Comparison of ENCODE assay signal across 1 cellular context in genomic region chr6:42369568-42369967, GRCh38.
TF ChIP-seq lines count a peak whose summit lies in the region.

No MANE protein-coding gene starts in this region.

TF ChIP-seq in K562, 482 proteins besides CTCF, POLR2A, EP300 and RAD21 (continued from another document):
- TF ChIP-seq NKRF (IDR thresholded peaks at IDR 0.05; ENCODE audit: borderline replicate concordance), result no peak
- no peak for TF ChIP-seq GTF2A2 (tag; IDR thresholded peaks at IDR 0.05)
- TF ChIP-seq HDAC2 (IDR thresholded peaks at IDR 0.05), result no peak
- no peak for TF ChIP-seq CBFA2T3 (IDR thresholded peaks at IDR 0.05)
- TF ChIP-seq HCFC1 (IDR thresholded peaks at IDR 0.05; ENCODE audit: low read depth, low read length), result no peak
- no peak for TF ChIP-seq PRMT5 (CRISPR knock-in tag; IDR thresholded peaks at IDR 0.05)
- TF ChIP-seq NFRKB (IDR thresholded peaks at IDR 0.05; ENCODE audit: low read depth), result no peak
- no peak for TF ChIP-seq ZNF263 (CRISPR knock-in tag; IDR thresholded peaks at IDR 0.05; ENCODE audit: borderline replicate concordance)
- no peak for TF ChIP-seq RAD51 (IDR thresholded peaks at IDR 0.05; ENCODE audit: borderline replicate concordance, low read depth)
- peak; percentile 86 for TF ChIP-seq SMARCA5 (IDR thresholded peaks at IDR 0.05)
- TF ChIP-seq SMAD1 (IDR thresholded peaks at IDR 0.05; ENCODE audit: low read depth, low read length, partially characterized antibody), result no peak
- no peak for TF ChIP-seq MBD2 (IDR thresholded peaks at IDR 0.05; ENCODE audit: borderline replicate concordance, low read depth)
- no peak for TF ChIP-seq ARID1B (IDR thresholded peaks at IDR 0.05)
- no peak for TF ChIP-seq SOX6 (IDR thresholded peaks at IDR 0.05)
- TF ChIP-seq CREB3 (tag; conservative IDR thresholded peaks at IDR 0.05; ENCODE audit: low read depth), result no peak
- no peak for TF ChIP-seq CXXC5 (CRISPR knock-in tag; IDR thresholded peaks at IDR 0.05)
- no peak for TF ChIP-seq DNMT1 (IDR thresholded peaks at IDR 0.05)
- no peak for TF ChIP-seq RFX1 (IDR thresholded peaks at IDR 0.05)
- no peak for TF ChIP-seq ELK1 (CRISPR knock-in tag; IDR thresholded peaks at IDR 0.05)
- TF ChIP-seq ZNF239 (CRISPR knock-in tag; IDR thresholded peaks at IDR 0.05), result no peak
- TF ChIP-seq POLR2AphosphoS5 (IDR thresholded peaks at IDR 0.05; ENCODE audit: control insufficient read depth, insufficient read depth, low read depth, low read length), result no peak
- TF ChIP-seq HNRNPUL1 (IDR thresholded peaks at IDR 0.05; ENCODE audit: low read length), result no peak
- TF ChIP-seq COPS2 (conservative IDR thresholded peaks at IDR 0.05), result no peak
- no peak for TF ChIP-seq PTTG1 (tag; IDR thresholded peaks at IDR 0.05; ENCODE audit: low read depth)
- no peak for TF ChIP-seq NELFE (IDR thresholded peaks at IDR 0.05; ENCODE audit: insufficient read depth, insufficient read length)
- TF ChIP-seq SP1 (CRISPR knock-in tag; IDR thresholded peaks at IDR 0.05), result 0 out of 2 replicates have a peak, but pooled peaks have one; percentile 21
- no peak for TF ChIP-seq CBX3 (IDR thresholded peaks at IDR 0.05; ENCODE audit: borderline replicate concordance in 1 of 2, low read length in 2 of 2)
- TF ChIP-seq ZNF395 (CRISPR knock-in tag; IDR thresholded peaks at IDR 0.05), result no peak
- TF ChIP-seq POLR2AphosphoS2 (IDR thresholded peaks at IDR 0.05; ENCODE audit: low read length), result no peak
- 0 out of 4 replicates have a peak, but pooled peaks of 1 of the 2 experiments have one; percentile 13 for TF ChIP-seq HDAC1 (IDR thresholded peaks at IDR 0.05)
- no peak for TF ChIP-seq ZNF77 (CRISPR knock-in tag; IDR thresholded peaks at IDR 0.05)
- no peak; the same call in 1 of the 2 replicates for TF ChIP-seq ESRRA (IDR thresholded peaks at IDR 0.05; ENCODE audit: borderline replicate concordance, low read depth)
- TF ChIP-seq ID3 (CRISPR knock-in tag; IDR thresholded peaks at IDR 0.05), result no peak
- TF ChIP-seq ID3 (tag; IDR thresholded peaks at IDR 0.05), result no peak
- TF ChIP-seq CEBPB (tag; IDR thresholded peaks at IDR 0.05), result peak; percentile 94
- no peak for TF ChIP-seq TCF3 (CRISPR knock-in tag; IDR thresholded peaks at IDR 0.05)
- no peak for TF ChIP-seq TEAD2 (tag; IDR thresholded peaks at IDR 0.05)
- peak; percentile 87 for TF ChIP-seq BCOR (IDR thresholded peaks at IDR 0.05)
- TF ChIP-seq KDM1A (IDR thresholded peaks at IDR 0.05), result peak; percentile 49 to 54; a peak in 2 of 4 replicates
- 0 out of 2 replicates have a peak, but pooled peaks have one; percentile 68 for TF ChIP-seq PTBP1 (IDR thresholded peaks at IDR 0.05; ENCODE audit: low read depth, low read length)
- no peak for TF ChIP-seq MAX (CRISPR knock-in tag; IDR thresholded peaks at IDR 0.05)
- no peak for TF ChIP-seq CAMTA2 (CRISPR knock-in tag; conservative IDR thresholded peaks at IDR 0.05)
- TF ChIP-seq ZFX (CRISPR knock-in tag; IDR thresholded peaks at IDR 0.05), result no peak
